29 cellular contexts compared by ENCODE assay signal in genomic region chr10:5146920-5147254, GRCh38. TPM values are rescaled to one million over a fixed set of nuclear protein-coding genes. Genes with fewer than 3 reads are reported as not detected.
DNase-seq lines count a peak whose midpoint lies in the region; ATAC-seq, FAIRE-seq and TF ChIP-seq lines count a peak whose summit lies in the region.
"Had no signal": no experiment of that assay in that cellular context is flagged by ENCODE, and none has a peak within 500 bp of the region (broad histone marks: within the 10 kb centered on the region; RNA-seq: fewer than 3 reads in every experiment).

No MANE protein-coding gene starts in this region.

- H3K4me2 ChIP-seq in HepG2 (ENCODE audit: low read depth, low read length), result no peak overlapping the region
- H3K4me2 ChIP-seq: GM23338 had no signal

- H3K27ac ChIP-seq in body of pancreas (peak overlapping the region; percentile 64 to 90 (median 86)), HepG2 (ENCODE audit: extremely low read length, insufficient read depth, low read length) (peak overlapping the region; percentile 100), pancreas (peak overlapping the region; percentile 35 to 90 (median 72)), prostate gland (no peak overlapping the region)
- H3K27ac ChIP-seq: HL-60, RWPE1 had no signal

- TF ChIP-seq CTCF in body of pancreas (IDR thresholded peaks at IDR 0.05) (no peak), HepG2 (CRISPR knock-in tag; IDR thresholded peaks at IDR 0.05) (no peak), pancreas (IDR thresholded peaks at IDR 0.05) (no peak), prostate gland (IDR thresholded peaks at IDR 0.05) (no peak)

- no peaks in the 10 kb centered on the region for H3K79me2 ChIP-seq in HepG2 (ENCODE audit: insufficient read depth, low read length)

- no peak overlapping the region for H3K4me3 ChIP-seq in body of pancreas
- no peak overlapping the region for H3K4me3 ChIP-seq in HepG2 (replicated peaks in 1 of 3; ENCODE audit: insufficient read depth in 1 of 3, low read depth in 2 of 3, low read length in 3 of 3)
- no peak overlapping the region for H3K4me3 ChIP-seq in pancreas
- no peak overlapping the region for H3K4me3 ChIP-seq in prostate gland
- H3K4me3 ChIP-seq: GM23338, HAP-1, K562 had no signal

- no peaks in the 10 kb centered on the region for H4K20me1 ChIP-seq in HepG2 (ENCODE audit: insufficient read depth, low read length)

- intact Hi-C loops in body of pancreas (cut with DNase I), result no loop called here
- intact Hi-C loops in HepG2 (cut with micrococcal nuclease; ENCODE audit: unreplicated experiment), result loop anchor here (1.0 to 5.0 kb wide), 3 partner anchors 52 to 95 kb away; partner anchors contain the start of gene AKR1C3
- intact Hi-C loops in pancreas (cut with DNase I), result no loop called here
- intact Hi-C loops in Right ventricle myocardium inferior (cut with DNase I), result no loop called here
- intact Hi-C loops in prostate gland (cut with DNase I), result no loop called here

- H3K9me3 ChIP-seq in body of pancreas (no peaks in the 10 kb centered on the region), HepG2 (ENCODE audit: low read length) (peaks cover 24% of the 10 kb centered on the region), pancreas (no peaks in the 10 kb centered on the region), prostate gland (no peaks in the 10 kb centered on the region)
- H3K9me3 ChIP-seq: BE2C, HAP-1 had no signal

- no peaks in the 10 kb centered on the region for H3K27me3 ChIP-seq in body of pancreas
- H3K27me3 ChIP-seq in HepG2 (ENCODE audit: control insufficient read depth in 1 of 2, insufficient read depth in 2 of 2, low read length in 2 of 2), result no peaks in the 10 kb centered on the region
- H3K27me3 ChIP-seq in pancreas, result no peaks in the 10 kb centered on the region
- H3K27me3 ChIP-seq in prostate gland (replicated peaks; ENCODE audit: insufficient read depth), result no peaks in the 10 kb centered on the region
- H3K27me3 ChIP-seq: BE2C had no signal

- POLR2A ChIA-PET in HepG2 (lab: Yijun Ruan, JAX), result interaction anchor here (1.1 to 2.7 kb wide), 7 partner anchors 20 to 87 kb away, joined by 3 to 14 read pairs (median 4); partner anchors contain the start of gene AKR1C3

- no peak for TF ChIP-seq RAD21 in HepG2 (CRISPR knock-in tag; IDR thresholded peaks at IDR 0.05)

- BruUV-seq in HepG2 (replicated peaks; lab: Mats Ljungman, UMichigan), result TSS peak; percentile 92

- H3K9ac ChIP-seq in HepG2 (ENCODE audit: insufficient read depth, low read depth, low read length), result peak overlapping the region; percentile 45; the same call in 1 of the 2 replicates

- H3K4me1 ChIP-seq in body of pancreas (peaks cover 42% of the 10 kb centered on the region), HepG2 (ENCODE audit: insufficient read depth, low read length) (peaks cover 66% of the 10 kb centered on the region), pancreas (peaks cover 19 to 36% (median 35%) of the 10 kb centered on the region in 3 donors), prostate gland (replicated peaks) (no peaks in the 10 kb centered on the region)
- H3K4me1 ChIP-seq: BE2C, HAP-1 had no signal

- CTCF ChIA-PET in HepG2 (lab: Yijun Ruan, JAX; ENCODE audit: low intra/inter-chr PET ratio, low total read pairs), result interaction anchor here (0.9 kb wide), 1 partner anchor 333 kb away, joined by 3 read pairs; no protein-coding TSS in a partner anchor

- WGBS in body of pancreas, 2 donors, result 31 to 34% methylated on average over 5 of the region's 5 CpGs
- 55% methylated on average over 5 of the region's 5 CpGs for WGBS in HepG2 (ENCODE audit: low lambda C conversion rate)
- WGBS in pancreas, 2 donors, result 24 to 38% methylated on average over 5 of the region's 5 CpGs
- WGBS in prostate gland, result 84% methylated on average over 5 of the region's 5 CpGs

- no peak for FAIRE-seq in HepG2 (lab: Jason Lieb, UNC)
- FAIRE-seq in pancreas (lab: Jason Lieb, UNC), result no peak
- FAIRE-seq: D721Med, K562 had no signal

- TF ChIP-seq EP300 in HepG2 (IDR thresholded peaks at IDR 0.05; ENCODE audit: low read depth in 2 of 2, low read length in 2 of 2) (no peak), HepG2 (CRISPR knock-in tag; IDR thresholded peaks at IDR 0.05; ENCODE audit: borderline replicate concordance) (no peak)

- no peak overlapping the region for H2AFZ ChIP-seq in HepG2 (ENCODE audit: low read length)
- H2AFZ ChIP-seq: GM23338 had no signal

- TF ChIP-seq POLR2A in body of pancreas (IDR thresholded peaks at IDR 0.05) (no peak), HepG2 (IDR thresholded peaks at IDR 0.05; ENCODE audit: insufficient read depth in 1 of 2, low read depth in 2 of 2, low read length in 2 of 2) (no peak), prostate gland (IDR thresholded peaks at IDR 0.05) (no peak)

- ATAC-seq in body of pancreas (no peak), HepG2 (peak; percentile 15), pancreas (peak in 1 of 4 donors; percentile 51), Right ventricle myocardium inferior (no peak)
- ATAC-seq: GM23338, K562, Panc1 had no signal

- DNase-seq in body of pancreas, result no peak
- no peak for DNase-seq in HepG2 (ENCODE audit: low spot score)
- peak in 1 of 6 donors; percentile 37 for DNase-seq in pancreas
- no peak for DNase-seq in Right ventricle myocardium inferior (ENCODE audit: missing footprints)
- DNase-seq in prostate gland (ENCODE audit: low spot score), result no peak
- no peak for DNase-seq in GF-D8 (lab: John Stamatoyannopoulos, UW)
- no peak for DNase-seq in pons (ENCODE audit: low spot score)
- DNase-seq: ACHN, BE2C, HFFc6, Kasumi-1, NCI-H1092 treated with DMSO at 0.1 percent for 48 hours, NCI-H1436, NCI-H187, NCI-H2081 treated with DMSO at 0.1 percent for 48 hours, NCI-H2171, NCI-H226, NCI-H510A, NCI-H69, SHP77 treated with DMSO at 0.1 percent for 48 hours had no signal

- in situ Hi-C loops in HepG2 (cut with HindIII; ENCODE audit: extremely low pct_ligation_motif_present, low pct_unique_long_range_greater_than_20kb), result no loop called here

- H3K36me3 ChIP-seq in body of pancreas (replicated peaks in 1 of 2; ENCODE audit: insufficient read depth in 1 of 2, low read depth in 2 of 2) (no peaks in the 10 kb centered on the region), HepG2 (replicated peaks in 1 of 2; ENCODE audit: control insufficient read depth in 1 of 2, insufficient read depth in 2 of 2, low read length in 2 of 2) (no peaks in the 10 kb centered on the region), pancreas (no peaks in the 10 kb centered on the region), prostate gland (no peaks in the 10 kb centered on the region)
- H3K36me3 ChIP-seq: BE2C, HAP-1 had no signal

RNA-seq across cellular contexts. Expression of gene AKR1C8, which starts 38.1 kb away (rescaled TPM):
- total RNA-seq in body of pancreas (not detected), HepG2 (2016; rRNA removed; fragmentation: Illumina TruSeq; extraction: Trizol) (not detected in 2 replicates), pancreas (not detected), Right ventricle myocardium inferior (not detected), prostate gland (not detected)
- not detected in 2 replicates for total RNA-seq in HepG2 (2016; cell fraction: cytosol; rRNA removed; fragmentation: Illumina TruSeq; extraction: Trizol; ENCODE audit: low read depth)
- total RNA-seq in HepG2 (2016; cell fraction: insoluble cytoplasmic fraction; rRNA removed; fragmentation: Illumina TruSeq; extraction: Trizol), result not detected in 2 replicates
- not detected in 2 replicates for total RNA-seq in HepG2 (2016; cell fraction: membrane; rRNA removed; fragmentation: Illumina TruSeq; extraction: Trizol)
- not detected in 2 replicates for total RNA-seq in HepG2 (2016; cell fraction: nucleus; rRNA removed; fragmentation: Illumina TruSeq; extraction: Trizol)
- polyA plus RNA-seq in HepG2 (2011; rRNA removed) (0.03 and 0.12 TPM in 2 replicates), pancreas (not detected)
- not detected in 2 replicates for polyA plus RNA-seq in HepG2 (2011; cell fraction: cytosol; rRNA removed)
- 0.09 and 0.16 TPM in 2 replicates for polyA plus RNA-seq in HepG2 (2011; cell fraction: nucleus; rRNA removed)
- polyA plus RNA-seq in HepG2 (2012), result 0.12 TPM in 1 of 2 replicates, not detected in the other
- not detected in 2 replicates for polyA plus RNA-seq in HepG2 (2016; cell fraction: cytosol; fragmentation: Illumina TruSeq; extraction: Trizol; ENCODE audit: low read depth)
- polyA plus RNA-seq in HepG2 (2016; cell fraction: insoluble cytoplasmic fraction; fragmentation: Illumina TruSeq; extraction: Trizol; ENCODE audit: low read depth), result not detected in 2 replicates
- not detected in 2 replicates for polyA plus RNA-seq in HepG2 (2016; cell fraction: membrane; fragmentation: Illumina TruSeq; extraction: Trizol; ENCODE audit: low read depth)
- polyA plus RNA-seq in HepG2 (2016; cell fraction: nucleus; fragmentation: Illumina TruSeq; extraction: Trizol; ENCODE audit: insufficient read depth, low read depth), result not detected in 2 replicates
- polyA minus RNA-seq in HepG2 (2011; rRNA and poly(A)+ RNA removed; ENCODE audit: low replicate concordance), result 0.14 TPM in 1 of 2 replicates, not detected in the other
- polyA minus RNA-seq in HepG2 (2011; cell fraction: cytosol; rRNA and poly(A)+ RNA removed), result not detected in 2 replicates
- polyA minus RNA-seq in HepG2 (2011; cell fraction: nucleus; rRNA and poly(A)+ RNA removed), result 0.62 and 0.64 TPM in 2 replicates
- total RNA-seq: GM23338, HFFc6, M059J, OCI-LY7 had no signal
- polyA plus RNA-seq: GM23338 had no signal

RNA-seq across cellular contexts. Expression of gene AKR1C4, which starts 49.8 kb away (rescaled TPM):
- total RNA-seq in body of pancreas (1 to 10 TPM in 1 of 2 donors, not detected in 1; 1.0 TPM), HepG2 (2016; rRNA removed; fragmentation: Illumina TruSeq; extraction: Trizol) (0.18 and 0.28 TPM in 2 replicates), pancreas (under 1 TPM in 3 of 6 donors, not detected in 3; 0.14 to 0.28 (median 0.25) TPM), Right ventricle myocardium inferior (not detected), prostate gland (not detected)
- not detected in 2 replicates for total RNA-seq in HepG2 (2016; cell fraction: cytosol; rRNA removed; fragmentation: Illumina TruSeq; extraction: Trizol; ENCODE audit: low read depth)
- 0.13 and 0.48 TPM in 2 replicates for total RNA-seq in HepG2 (2016; cell fraction: insoluble cytoplasmic fraction; rRNA removed; fragmentation: Illumina TruSeq; extraction: Trizol)
- not detected in 2 replicates for total RNA-seq in HepG2 (2016; cell fraction: membrane; rRNA removed; fragmentation: Illumina TruSeq; extraction: Trizol)
- not detected in 2 replicates for total RNA-seq in HepG2 (2016; cell fraction: nucleus; rRNA removed; fragmentation: Illumina TruSeq; extraction: Trizol)
- polyA plus RNA-seq in HepG2 (2011; rRNA removed) (1.3 and 1.6 TPM in 2 replicates), pancreas (under 1 TPM in 1 of 2 donors, not detected in 1; 0.07 TPM)
- polyA plus RNA-seq in HepG2 (2011; cell fraction: cytosol; rRNA removed), result 0.72 and 2.1 TPM in 2 replicates
- 0.34 and 0.78 TPM in 2 replicates for polyA plus RNA-seq in HepG2 (2011; cell fraction: nucleus; rRNA removed)
- polyA plus RNA-seq in HepG2 (2012), result 3.4 and 4.1 TPM in 2 replicates
- not detected in 2 replicates for polyA plus RNA-seq in HepG2 (2016; cell fraction: cytosol; fragmentation: Illumina TruSeq; extraction: Trizol; ENCODE audit: low read depth)
- 0.35 and 0.46 TPM in 2 replicates for polyA plus RNA-seq in HepG2 (2016; cell fraction: insoluble cytoplasmic fraction; fragmentation: Illumina TruSeq; extraction: Trizol; ENCODE audit: low read depth)
- not detected in 2 replicates for polyA plus RNA-seq in HepG2 (2016; cell fraction: membrane; fragmentation: Illumina TruSeq; extraction: Trizol; ENCODE audit: low read depth)
- polyA plus RNA-seq in HepG2 (2016; cell fraction: nucleus; fragmentation: Illumina TruSeq; extraction: Trizol; ENCODE audit: insufficient read depth, low read depth), result not detected in 2 replicates
- polyA minus RNA-seq in HepG2 (2011; rRNA and poly(A)+ RNA removed; ENCODE audit: low replicate concordance), result 0.28 TPM in 1 of 2 replicates, not detected in the other
- polyA minus RNA-seq in HepG2 (2011; cell fraction: cytosol; rRNA and poly(A)+ RNA removed), result 0.88 TPM in 1 of 2 replicates, not detected in the other
- polyA minus RNA-seq in HepG2 (2011; cell fraction: nucleus; rRNA and poly(A)+ RNA removed), result 0.52 and 1.5 TPM in 2 replicates
- total RNA-seq: GM23338, HFFc6, M059J, OCI-LY7 had no signal
- polyA plus RNA-seq: GM23338, K562 had no signal

RNA-seq across cellular contexts. Expression of gene AKR1C3, which starts 52.7 kb away (rescaled TPM):
- total RNA-seq in body of pancreas (10 to 100 TPM; 31.1 to 34.6 TPM), HepG2 (2016; rRNA removed; fragmentation: Illumina TruSeq; extraction: Trizol) (368 and 551 TPM in 2 replicates), pancreas (10 to 100 TPM; 14.5 to 36.1 (median 22.2) TPM), Right ventricle myocardium inferior (40.5 TPM), prostate gland (10 to 100 TPM in 1 of 2 donors, 1 to 10 TPM in 1; 6.5 to 12.8 TPM)
- 134 and 147 TPM in 2 replicates for total RNA-seq in HepG2 (2016; cell fraction: cytosol; rRNA removed; fragmentation: Illumina TruSeq; extraction: Trizol; ENCODE audit: low read depth)
- total RNA-seq in HepG2 (2016; cell fraction: insoluble cytoplasmic fraction; rRNA removed; fragmentation: Illumina TruSeq; extraction: Trizol), result 369 and 539 TPM in 2 replicates
- total RNA-seq in HepG2 (2016; cell fraction: membrane; rRNA removed; fragmentation: Illumina TruSeq; extraction: Trizol), result 138 and 154 TPM in 2 replicates
- total RNA-seq in HepG2 (2016; cell fraction: nucleus; rRNA removed; fragmentation: Illumina TruSeq; extraction: Trizol), result 156 and 162 TPM in 2 replicates
- polyA plus RNA-seq in HepG2 (2011; rRNA removed) (510 and 532 TPM in 2 replicates), pancreas (10 to 100 TPM in 1 of 2 donors, 1 to 10 TPM in 1; 8.7 to 17.1 TPM)
- polyA plus RNA-seq in HepG2 (2011; cell fraction: cytosol; rRNA removed), result 458 and 549 TPM in 2 replicates
- 116 and 167 TPM in 2 replicates for polyA plus RNA-seq in HepG2 (2011; cell fraction: nucleus; rRNA removed)
- polyA plus RNA-seq in HepG2 (2012), result 489 and 651 TPM in 2 replicates
- polyA plus RNA-seq in HepG2 (2016; cell fraction: cytosol; fragmentation: Illumina TruSeq; extraction: Trizol; ENCODE audit: low read depth), result 110 and 117 TPM in 2 replicates
- polyA plus RNA-seq in HepG2 (2016; cell fraction: insoluble cytoplasmic fraction; fragmentation: Illumina TruSeq; extraction: Trizol; ENCODE audit: low read depth), result 384 and 400 TPM in 2 replicates
- polyA plus RNA-seq in HepG2 (2016; cell fraction: membrane; fragmentation: Illumina TruSeq; extraction: Trizol; ENCODE audit: low read depth), result 91.8 and 107 TPM in 2 replicates
- 144 and 160 TPM in 2 replicates for polyA plus RNA-seq in HepG2 (2016; cell fraction: nucleus; fragmentation: Illumina TruSeq; extraction: Trizol; ENCODE audit: insufficient read depth, low read depth)
- polyA minus RNA-seq in HepG2 (2011; rRNA and poly(A)+ RNA removed; ENCODE audit: low replicate concordance), result 210 and 278 TPM in 2 replicates
- polyA minus RNA-seq in HepG2 (2011; cell fraction: cytosol; rRNA and poly(A)+ RNA removed), result 143 and 173 TPM in 2 replicates
- 118 and 193 TPM in 2 replicates for polyA minus RNA-seq in HepG2 (2011; cell fraction: nucleus; rRNA and poly(A)+ RNA removed)
- total RNA-seq: OCI-LY7 had no signal

Comparison
In these comparisons a context has a peak if more than half of its experiments do, and no peak if none do; other contexts are left out.
1. H3K27ac ChIP-seq: peak in body of pancreas (4 of 4), HepG2 (single experiment) and pancreas (4 of 4); none in prostate gland (0 of 2).